Comparison of ENCODE assay signal across 8 cellular contexts in genomic region chr11:14308114-14308896, GRCh38. TPM values are rescaled to one million over a fixed set of nuclear protein-coding genes. Genes with fewer than 3 reads are reported as not detected.
A peak's percentile ranks its signal among the peaks of the same experiment; 100 is the strongest.
DNase-seq lines count a peak whose midpoint lies in the region; ATAC-seq and TF ChIP-seq lines count a peak whose summit lies in the region.

No MANE protein-coding gene starts in this region.

- ATAC-seq in GM18519 (IDR thresholded peaks at IDR 0.05; ENCODE audit: low FRiP score, unreplicated experiment) (peak; percentile 43), HG03378 (IDR thresholded peaks at IDR 0.05; ENCODE audit: unreplicated experiment) (peak; percentile 36), omental fat pad (ENCODE audit: low FRiP score) (peak; percentile 50), GM21576 (IDR thresholded peaks at IDR 0.05; ENCODE audit: unreplicated experiment) (no peak)

- TF ChIP-seq CTCF in omental fat pad (IDR thresholded peaks at IDR 0.05), result no peak

- DNase-seq in Ammon's horn (ENCODE audit: low spot score), result peak; percentile 16
- DNase-seq in OCI-M1 (lab: John Stamatoyannopoulos, UW), result peak; percentile 77
- peak; percentile 32 for DNase-seq in epidermal melanocyte (ENCODE audit: insufficient read length, low spot score)
- DNase-seq in omental fat pad (ENCODE audit: low spot score), result no peak
- no peak for DNase-seq in T1000 (lab: John Stamatoyannopoulos, UW)

RNA-seq across cellular contexts. Expression of gene RRAS2, which starts 50.7 kb away (rescaled TPM):
- 10 to 100 TPM; 33.9 to 80.3 (median 70.7) TPM for total RNA-seq in omental fat pad

Comparison
In these comparisons a context has a peak if more than half of its experiments do, and no peak if none do; other contexts are left out.
1. DNase-seq: peak in Ammon's horn (single experiment), OCI-M1 (single experiment) and epidermal melanocyte (single experiment); none in omental fat pad (single experiment) and T1000 (single experiment).